ENCODE assay signal across 8 cellular contexts in the genomic region with DNA sequence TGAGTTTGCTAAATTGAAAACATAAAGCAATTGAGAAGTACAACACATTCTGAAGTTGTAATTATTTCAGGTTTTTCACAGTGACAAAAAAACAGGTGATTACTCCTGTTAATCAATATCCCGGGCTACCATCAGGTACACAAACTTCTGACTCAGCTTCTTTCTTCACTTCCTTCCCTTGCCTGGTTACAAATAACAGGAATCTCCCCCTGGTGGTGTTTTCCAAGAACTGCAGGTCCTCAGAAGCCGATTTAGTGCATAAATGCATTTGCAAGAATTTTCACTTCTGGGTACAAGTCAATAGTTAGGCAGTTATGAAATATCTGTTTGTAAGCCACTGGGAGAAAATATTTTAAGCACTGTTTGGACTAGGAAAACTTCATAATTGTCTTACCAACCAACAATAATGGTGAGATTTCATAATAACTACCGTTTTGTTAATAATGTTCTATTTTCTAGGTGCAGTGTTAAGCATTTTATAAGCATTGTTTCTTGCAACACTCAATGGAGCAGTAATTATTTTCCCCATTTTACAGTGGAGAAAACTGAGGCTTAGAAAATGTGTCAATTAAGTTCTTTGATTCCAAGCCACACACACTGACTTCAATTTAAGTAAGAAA. TPM values are rescaled to one million over a fixed set of nuclear protein-coding genes. Genes with fewer than 3 reads are reported as not detected.
DNase-seq lines count a peak whose midpoint lies in the region; ATAC-seq, FAIRE-seq and TF ChIP-seq lines count a peak whose summit lies in the region.

No MANE protein-coding gene starts in this region.

- no peaks in the 10 kb centered on the region for H3K27me3 Mint-ChIP-seq in activated naive CD4-positive, alpha-beta T cell treated with anti-CD3 and anti-CD28 coated beads, Interleukin-2, amount 50 U/mL, for 24 hours

- H3K27ac ChIP-seq in 22Rv1: no peak overlapping the region

- peak; percentile 99 for FAIRE-seq in GM18507 (lab: Jason Lieb, UNC)

- H3K36me3 Mint-ChIP-seq in activated naive CD4-positive, alpha-beta T cell treated with anti-CD3 and anti-CD28 coated beads, Interleukin-2, amount 50 U/mL, for 24 hours: peaks cover 2% of the 10 kb centered on the region

- TF ChIP-seq CTCF in 22Rv1 (IDR thresholded peaks at IDR 0.05): peak; percentile 90

- H3K4me1 Mint-ChIP-seq in activated naive CD4-positive, alpha-beta T cell treated with anti-CD3 and anti-CD28 coated beads, Interleukin-2, amount 50 U/mL, for 24 hours: peaks cover 9% of the 10 kb centered on the region

- DNase-seq in GM18507 (ENCODE audit: extremely low spot score, insufficient read length, low read depth) (peak; percentile 53), NCI-H1105 (lab: John Stamatoyannopoulos, UW) (peak; percentile 47), head of caudate nucleus (peak in 41 of 42 donors; percentile 27 to 95 (median 82)), pulmonary artery endothelial cell (ENCODE audit: low read depth, low spot score) (peak; percentile 50)

- intact Hi-C loops in head of caudate nucleus (cut with DNase I): loop anchor here (5.0 kb wide), 1 partner anchor 95 kb away; no protein-coding TSS in a partner anchor

- H3K4me3 Mint-ChIP-seq in activated naive CD4-positive, alpha-beta T cell treated with anti-CD3 and anti-CD28 coated beads, Interleukin-2, amount 50 U/mL, for 24 hours: no peak overlapping the region

- H3K9me3 Mint-ChIP-seq in activated naive CD4-positive, alpha-beta T cell treated with anti-CD3 and anti-CD28 coated beads, Interleukin-2, amount 50 U/mL, for 24 hours: no peaks in the 10 kb centered on the region

- peak overlapping the region; percentile 71 for H3K27ac Mint-ChIP-seq in activated naive CD4-positive, alpha-beta T cell treated with anti-CD3 and anti-CD28 coated beads, Interleukin-2, amount 50 U/mL, for 24 hours

- peak; percentile 78 for ATAC-seq in SK-N-SH treated with all-trans-retinoic acid at 6 μM for 48 hours
- ATAC-seq in GM21367 (IDR thresholded peaks at IDR 0.05; ENCODE audit: unreplicated experiment): no peak

TF ChIP-seq in SK-N-SH treated with all-trans-retinoic acid at 6 μM for 48 hours, 23 proteins besides CTCF, POLR2A, EP300 and RAD21:
- no peak for TF ChIP-seq TOX (CRISPR knock-in tag; IDR thresholded peaks at IDR 0.05; ENCODE audit: borderline replicate concordance)
- no peak for TF ChIP-seq RARB (CRISPR knock-in tag; IDR thresholded peaks at IDR 0.05)
- TF ChIP-seq GLIS3 (CRISPR knock-in tag; IDR thresholded peaks at IDR 0.05): no peak
- no peak for TF ChIP-seq TCF4 (CRISPR knock-in tag; IDR thresholded peaks at IDR 0.05; ENCODE audit: borderline replicate concordance)
- TF ChIP-seq PATZ1 (CRISPR knock-in tag; IDR thresholded peaks at IDR 0.05; ENCODE audit: borderline replicate concordance): no peak
- TF ChIP-seq, protein P1, sequence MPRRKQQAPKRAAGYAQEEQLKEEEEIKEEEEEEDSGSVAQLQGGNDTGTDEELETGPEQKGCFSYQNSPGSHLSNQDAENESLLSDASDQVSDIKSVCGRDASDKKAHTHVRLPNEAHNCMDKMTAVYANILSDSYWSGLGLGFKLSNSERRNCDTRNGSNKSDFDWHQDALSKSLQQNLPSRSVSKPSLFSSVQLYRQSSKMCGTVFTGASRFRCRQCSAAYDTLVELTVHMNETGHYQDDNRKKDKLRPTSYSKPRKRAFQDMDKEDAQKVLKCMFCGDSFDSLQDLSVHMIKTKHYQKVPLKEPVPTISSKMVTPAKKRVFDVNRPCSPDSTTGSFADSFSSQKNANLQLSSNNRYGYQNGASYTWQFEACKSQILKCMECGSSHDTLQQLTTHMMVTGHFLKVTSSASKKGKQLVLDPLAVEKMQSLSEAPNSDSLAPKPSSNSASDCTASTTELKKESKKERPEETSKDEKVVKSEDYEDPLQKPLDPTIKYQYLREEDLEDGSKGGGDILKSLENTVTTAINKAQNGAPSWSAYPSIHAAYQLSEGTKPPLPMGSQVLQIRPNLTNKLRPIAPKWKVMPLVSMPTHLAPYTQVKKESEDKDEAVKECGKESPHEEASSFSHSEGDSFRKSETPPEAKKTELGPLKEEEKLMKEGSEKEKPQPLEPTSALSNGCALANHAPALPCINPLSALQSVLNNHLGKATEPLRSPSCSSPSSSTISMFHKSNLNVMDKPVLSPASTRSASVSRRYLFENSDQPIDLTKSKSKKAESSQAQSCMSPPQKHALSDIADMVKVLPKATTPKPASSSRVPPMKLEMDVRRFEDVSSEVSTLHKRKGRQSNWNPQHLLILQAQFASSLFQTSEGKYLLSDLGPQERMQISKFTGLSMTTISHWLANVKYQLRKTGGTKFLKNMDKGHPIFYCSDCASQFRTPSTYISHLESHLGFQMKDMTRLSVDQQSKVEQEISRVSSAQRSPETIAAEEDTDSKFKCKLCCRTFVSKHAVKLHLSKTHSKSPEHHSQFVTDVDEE (CRISPR knock-in tag; IDR thresholded peaks at IDR 0.05): no peak
- TF ChIP-seq ESRRG (CRISPR knock-in tag; IDR thresholded peaks at IDR 0.05): no peak
- TF ChIP-seq SNAI2 (CRISPR knock-in tag; IDR thresholded peaks at IDR 0.05): no peak
- no peak for TF ChIP-seq PPARA (CRISPR knock-in tag; IDR thresholded peaks at IDR 0.05; ENCODE audit: borderline replicate concordance)
- TF ChIP-seq CSDC2 (CRISPR knock-in tag; IDR thresholded peaks at IDR 0.05): no peak
- TF ChIP-seq, protein P2, sequence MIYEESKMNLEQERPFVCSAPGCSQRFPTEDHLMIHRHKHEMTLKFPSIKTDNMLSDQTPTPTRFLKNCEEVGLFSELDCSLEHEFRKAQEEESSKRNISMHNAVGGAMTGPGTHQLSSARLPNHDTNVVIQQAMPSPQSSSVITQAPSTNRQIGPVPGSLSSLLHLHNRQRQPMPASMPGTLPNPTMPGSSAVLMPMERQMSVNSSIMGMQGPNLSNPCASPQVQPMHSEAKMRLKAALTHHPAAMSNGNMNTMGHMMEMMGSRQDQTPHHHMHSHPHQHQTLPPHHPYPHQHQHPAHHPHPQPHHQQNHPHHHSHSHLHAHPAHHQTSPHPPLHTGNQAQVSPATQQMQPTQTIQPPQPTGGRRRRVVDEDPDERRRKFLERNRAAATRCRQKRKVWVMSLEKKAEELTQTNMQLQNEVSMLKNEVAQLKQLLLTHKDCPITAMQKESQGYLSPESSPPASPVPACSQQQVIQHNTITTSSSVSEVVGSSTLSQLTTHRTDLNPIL (CRISPR knock-in tag; IDR thresholded peaks at IDR 0.05; ENCODE audit: low read depth): no peak
- TF ChIP-seq BACH2 (CRISPR knock-in tag; IDR thresholded peaks at IDR 0.05; ENCODE audit: borderline replicate concordance): no peak
- no peak for TF ChIP-seq OSR1 (CRISPR knock-in tag; IDR thresholded peaks at IDR 0.05)
- TF ChIP-seq ZNF565 (CRISPR knock-in tag; conservative IDR thresholded peaks at IDR 0.05; ENCODE audit: low read depth): no peak
- TF ChIP-seq ZFP30 (CRISPR knock-in tag; IDR thresholded peaks at IDR 0.05): no peak
- no peak for TF ChIP-seq ZC3H10 (CRISPR knock-in tag; IDR thresholded peaks at IDR 0.05)
- TF ChIP-seq, protein P3, sequence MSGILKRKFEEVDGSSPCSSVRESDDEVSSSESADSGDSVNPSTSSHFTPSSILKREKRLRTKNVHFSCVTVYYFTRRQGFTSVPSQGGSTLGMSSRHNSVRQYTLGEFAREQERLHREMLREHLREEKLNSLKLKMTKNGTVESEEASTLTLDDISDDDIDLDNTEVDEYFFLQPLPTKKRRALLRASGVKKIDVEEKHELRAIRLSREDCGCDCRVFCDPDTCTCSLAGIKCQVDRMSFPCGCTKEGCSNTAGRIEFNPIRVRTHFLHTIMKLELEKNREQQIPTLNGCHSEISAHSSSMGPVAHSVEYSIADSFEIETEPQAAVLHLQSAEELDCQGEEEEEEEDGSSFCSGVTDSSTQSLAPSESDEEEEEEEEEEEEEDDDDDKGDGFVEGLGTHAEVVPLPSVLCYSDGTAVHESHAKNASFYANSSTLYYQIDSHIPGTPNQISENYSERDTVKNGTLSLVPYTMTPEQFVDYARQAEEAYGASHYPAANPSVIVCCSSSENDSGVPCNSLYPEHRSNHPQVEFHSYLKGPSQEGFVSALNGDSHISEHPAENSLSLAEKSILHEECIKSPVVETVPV (CRISPR knock-in tag; IDR thresholded peaks at IDR 0.05): no peak

RNA-seq across cellular contexts. Expression of gene GMCL1, which starts 12.4 kb away (rescaled TPM):
- total RNA-seq in pulmonary artery endothelial cell: 10.2 and 17.2 TPM in 2 replicates
